ENCODE assay signal across 1 cellular context in genomic region chr21:28614816-28615215, GRCh38.
TF ChIP-seq lines count a peak whose summit lies in the region.

No MANE protein-coding gene starts in this region.

TF ChIP-seq in GM23338, 12 proteins besides CTCF, POLR2A, EP300 and RAD21 (continued from another document):
- no peak for TF ChIP-seq ZNF462 (CRISPR knock-in tag; IDR thresholded peaks at IDR 0.05)
- no peak for TF ChIP-seq JUNB (IDR thresholded peaks at IDR 0.05; ENCODE audit: unreplicated experiment)
- TF ChIP-seq NANOG (IDR thresholded peaks at IDR 0.05; ENCODE audit: borderline replicate concordance) = no peak
- no peak for TF ChIP-seq STAT1 (IDR thresholded peaks at IDR 0.05; ENCODE audit: unreplicated experiment)
- no peak for TF ChIP-seq CREB1 (CRISPR knock-in tag; IDR thresholded peaks at IDR 0.05; ENCODE audit: low read depth)
- TF ChIP-seq ZNF114 (CRISPR knock-in tag; IDR thresholded peaks at IDR 0.05) = no peak
- TF ChIP-seq EZH2phosphoT487 (IDR thresholded peaks at IDR 0.05; ENCODE audit: unreplicated experiment) = no peak
- no peak for TF ChIP-seq REST (IDR thresholded peaks at IDR 0.05; ENCODE audit: unreplicated experiment)
- no peak for TF ChIP-seq ZNF331 (CRISPR knock-in tag; IDR thresholded peaks at IDR 0.05; ENCODE audit: low read depth)
- no peak for TF ChIP-seq EZH2 (IDR thresholded peaks at IDR 0.05; ENCODE audit: low read depth, unreplicated experiment)
TF ChIP-seq in GM23338: peak in this region for 0.
